Comparison of ENCODE assay signal across 30 cellular contexts in the genomic region with DNA sequence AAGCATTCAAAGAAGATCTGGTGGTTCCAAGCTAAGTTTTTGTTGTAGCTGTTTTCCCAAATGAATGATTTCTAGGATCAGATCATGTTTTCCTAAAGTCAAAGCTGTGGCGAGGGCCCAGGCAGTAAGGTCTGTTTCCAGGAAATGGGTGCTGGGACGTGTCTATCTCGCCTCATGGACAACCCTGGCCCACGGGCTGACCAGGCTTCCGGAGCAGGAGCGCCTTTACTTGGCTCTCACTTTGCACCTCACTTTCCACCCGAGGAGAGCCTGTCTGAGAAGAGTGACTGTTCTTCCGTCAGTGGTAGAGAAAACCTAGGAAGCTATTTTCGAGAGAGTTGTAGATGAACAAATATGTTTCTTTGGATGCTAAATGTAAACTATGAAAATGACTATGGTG.
"Had no signal": no experiment of that assay in that cellular context is flagged by ENCODE, and none has a peak within 500 bp of the region (broad histone marks: within the 10 kb centered on the region; RNA-seq: fewer than 3 reads in every experiment).

No MANE protein-coding gene starts in this region.

- H3K4me3 ChIP-seq: adrenal gland, body of pancreas, breast epithelium had no signal

- DNase-seq: activated B cell treated with CpG ODN at 0.5 μM for 24 hours; activated CD4-positive, alpha-beta memory T cell treated with anti-CD3 and anti-CD28 coated beads for 36 hours; activated CD4-positive, alpha-beta T cell treated with anti-CD3 and anti-CD28 coated beads for 4 hours; activated CD4-positive, alpha-beta T cell treated with anti-CD3 and anti-CD28 coated beads, Interleukin-2, amount 10 ng/mL, durations not matched to agents 7 days and 5 days; activated CD4-positive, CD25-positive, alpha-beta regulatory T cell treated with anti-CD3 and anti-CD28 coated beads, Interleukin-2, amount 50 U/mL, for 72 hours; activated CD8-positive, alpha-beta memory T cell treated with anti-CD3 and anti-CD28 coated beads, Interleukin-2, amount 50 U/mL, for 4 hours; activated CD8-positive, alpha-beta T cell treated with anti-CD3 and anti-CD28 coated beads for 36 hours; activated effector memory CD4-positive, alpha-beta T cell treated with anti-CD3 and anti-CD28 coated beads, Interleukin-2, amount 50 U/mL, for 16 hours; activated gamma-delta T cell treated with Interleukin-2 at 50 U/mL for 16 hours; activated naive CD4-positive, alpha-beta T cell; activated naive CD4-positive, alpha-beta T cell treated with anti-CD3 and anti-CD28 coated beads for 36 hours; activated naive CD4-positive, alpha-beta T cell treated with anti-CD3 and anti-CD28 coated beads, Interleukin-2, amount 50 U/mL, for 16 hours; activated naive CD8-positive, alpha-beta T cell treated with anti-CD3 and anti-CD28 coated beads for 36 hours; activated T-cell treated with anti-CD3 and anti-CD28 coated beads for 4 hours; activated T-cell treated with anti-CD3 and anti-CD28 coated beads, Interleukin-2, amount 50 U/mL, for 1 hour; activated T-cell treated with anti-CD3 and anti-CD28 coated beads, Interleukin-2, amount 50 U/mL, for 4 hours; activated T-cell treated with anti-CD3 and anti-CD28 coated beads, Interleukin-2, amount 50 U/mL, for 72 hours; adrenal gland; amniotic stem cell; aorta; body of pancreas; brain microvascular endothelial cell; central memory CD4-positive, alpha-beta T cell; T-helper 1 cell; T-helper 2 cell; T-helper 9 cell had no signal

- H3K27me3 ChIP-seq: adrenal gland, brain microvascular endothelial cell, breast epithelium had no signal

- ATAC-seq: activated CD8-positive, alpha-beta T cell treated with anti-CD3 and anti-CD28 coated beads for 36 hours; activated naive CD4-positive, alpha-beta T cell treated with anti-CD3 and anti-CD28 coated beads, Interleukin-2, amount 50 U/mL, for 72 hours; activated T-cell treated with anti-CD3 and anti-CD28 coated beads, Interleukin-2, amount 50 U/mL, for 4 hours; activated T-cell treated with anti-CD3 and anti-CD28 coated beads, Interleukin-2, amount 50 U/mL, for 72 hours; activated T-helper 17 cell treated with anti-CD3 and anti-CD28 coated beads, Interleukin-2, amount 50 U/mL, for 72 hours; body of pancreas had no signal

- H3K27ac ChIP-seq: adrenal gland, body of pancreas, brain microvascular endothelial cell, breast epithelium, VCaP had no signal

- H3K9me3 ChIP-seq: adrenal gland, body of pancreas, breast epithelium had no signal

- H3K4me1 ChIP-seq: adrenal gland, body of pancreas, breast epithelium had no signal

- H3K36me3 ChIP-seq: adrenal gland, brain microvascular endothelial cell, breast epithelium had no signal
